Comparison of ENCODE assay signal across 10 cellular contexts in the genomic region with DNA sequence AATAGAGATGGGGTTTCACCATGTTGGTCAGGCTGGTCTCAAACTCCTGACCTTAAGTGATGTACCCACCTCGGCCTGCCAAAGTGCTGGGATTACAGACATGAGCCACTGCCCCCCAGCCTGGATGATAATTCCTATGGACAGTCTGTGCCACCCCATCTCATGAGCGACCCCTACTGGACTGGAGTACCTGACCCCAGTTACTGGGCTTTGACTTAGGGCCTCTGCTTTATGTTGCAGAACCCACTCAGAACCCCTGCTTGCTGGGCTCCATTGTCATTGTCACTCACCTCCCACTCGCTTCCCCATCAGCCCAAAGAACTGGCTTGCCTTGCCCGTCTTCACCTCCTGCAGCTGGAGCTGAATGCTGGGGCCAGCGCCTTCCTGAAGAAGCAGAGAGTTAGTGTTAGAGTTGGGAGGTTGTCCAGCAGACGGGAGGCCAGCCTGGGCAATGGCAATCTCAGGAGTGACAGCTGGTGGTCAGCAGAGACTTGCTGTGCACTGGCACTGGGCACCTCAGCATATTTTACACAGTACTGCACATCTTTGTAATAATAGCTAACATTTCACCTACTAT. TPM values are rescaled to one million over a fixed set of nuclear protein-coding genes. Genes with fewer than 3 reads are reported as not detected.
DNase-seq lines count a peak whose midpoint lies in the region; ATAC-seq, FAIRE-seq and TF ChIP-seq lines count a peak whose summit lies in the region.
"Had no signal": no experiment of that assay in that cellular context is flagged by ENCODE, and none has a peak within 500 bp of the region (broad histone marks: within the 10 kb centered on the region; RNA-seq: fewer than 3 reads in every experiment).

No MANE protein-coding gene starts in this region.

- CTCF ChIA-PET in Panc1 (lab: Charles Lee), result interaction anchor here (0.6 kb wide), 1 partner anchor 468 kb away, joined by 14 read pairs; no protein-coding TSS in a partner anchor

- H3K27me3 ChIP-seq in Panc1 (ENCODE audit: control insufficient read depth, insufficient read depth, low read length), result no peaks in the 10 kb centered on the region
- H3K27me3 ChIP-seq in small intestine (ENCODE audit: control insufficient read depth in 2 of 2, insufficient read depth in 2 of 2, low read length in 2 of 2), result no peaks in the 10 kb centered on the region
- H3K27me3 ChIP-seq: vagina had no signal

- no peaks in the 10 kb centered on the region for H3K36me3 ChIP-seq in Panc1 (ENCODE audit: control insufficient read depth, insufficient read depth, low read length)
- H3K36me3 ChIP-seq in small intestine (ENCODE audit: control insufficient read depth in 2 of 2, insufficient read depth in 2 of 2, low read length in 2 of 2), result no peaks in the 10 kb centered on the region

- H3K9me3 ChIP-seq in Panc1 (ENCODE audit: control insufficient read depth, insufficient read depth, low read depth, low read length) (no peaks in the 10 kb centered on the region), small intestine (ENCODE audit: control insufficient read depth, low read depth) (no peaks in the 10 kb centered on the region)
- H3K9me3 ChIP-seq: vagina had no signal

- peak overlapping the region in 1 of 2 donors; percentile 2 for H3K27ac Mint-ChIP-seq in stimulated activated naive CD8-positive, alpha-beta T cell treated with anti-CD3 and anti-CD28 coated beads, Interleukin-15, amount 100 ng/mL, for 72 hours
- H3K27ac Mint-ChIP-seq: activated T-helper 1 cell treated with anti-CD3 and anti-CD28 coated beads, Interleukin-12 subunit alpha, Interleukin-12 subunit beta, Interleukin-2, Interleukin-4 antibody, amounts not matched to agents 30 ng/mL and 10 ng/mL and 1 ng/mL, durations not matched to agents 14 hours and 24 hours and 36 hours had no signal

- no peak for FAIRE-seq in small intestine (lab: Jason Lieb, UNC)

- H3K4me1 ChIP-seq in Panc1 (ENCODE audit: control insufficient read depth, insufficient read depth, low read length) (no peaks in the 10 kb centered on the region), small intestine (ENCODE audit: control insufficient read depth in 2 of 2, insufficient read depth in 1 of 2, low read depth in 1 of 2, low read length in 1 of 2) (no peaks in the 10 kb centered on the region)
- H3K4me1 ChIP-seq: vagina had no signal

- WGBS in small intestine, 3 donors, result 81 to 92% (median 88%) methylated on average over 6 of the region's 6 CpGs

- H3K4me3 Mint-ChIP-seq in stimulated activated naive CD8-positive, alpha-beta T cell treated with anti-CD3 and anti-CD28 coated beads, Interleukin-15, amount 100 ng/mL, for 72 hours, result no peak overlapping the region
- H3K4me3 Mint-ChIP-seq: activated T-helper 1 cell treated with anti-CD3 and anti-CD28 coated beads, Interleukin-12 subunit alpha, Interleukin-12 subunit beta, Interleukin-2, Interleukin-4 antibody, amounts not matched to agents 30 ng/mL and 10 ng/mL and 1 ng/mL, durations not matched to agents 14 hours and 24 hours and 36 hours had no signal

- H3K4me3 ChIP-seq in Panc1 (ENCODE audit: low read depth in 2 of 2, low read length in 2 of 2) (no peak overlapping the region), epithelial cell of proximal tubule (ENCODE audit: low read depth, low read length) (no peak overlapping the region), small intestine (ENCODE audit: low read depth in 1 of 2, low read length in 2 of 2) (no peak overlapping the region)
- H3K4me3 ChIP-seq: vagina had no signal

- no peaks in the 10 kb centered on the region for H3K27me3 Mint-ChIP-seq in stimulated activated naive CD8-positive, alpha-beta T cell treated with anti-CD3 and anti-CD28 coated beads, Interleukin-15, amount 100 ng/mL, for 72 hours

- no peak for ATAC-seq in stimulated activated naive CD8-positive, alpha-beta T cell treated with anti-CD3 and anti-CD28 coated beads, Interleukin-15, Interleukin-2, amounts not matched to agents 100 U/mL and 50 U/mL, for 24 hours
- ATAC-seq in stimulated activated naive CD8-positive, alpha-beta T cell treated with anti-CD3 and anti-CD28 coated beads, Interleukin-15, amount 100 ng/mL, for 72 hours, result no peak
- ATAC-seq in Panc1 (peak; percentile 63; the same call in 1 of the 2 replicates), GM21390 (IDR thresholded peaks at IDR 0.05; ENCODE audit: unreplicated experiment) (no peak), HG03432 (IDR thresholded peaks at IDR 0.05; ENCODE audit: unreplicated experiment) (no peak)

- POLR2A ChIA-PET in Panc1 (lab: Charles Lee), result no interaction called here

- intact Hi-C loops in Panc1 (cut with micrococcal nuclease; ENCODE audit: unreplicated experiment), result loop anchor here (10.0 kb wide), 1 partner anchor 139 kb away; a partner anchor contains a TSS

- H3K27ac ChIP-seq in Panc1 (ENCODE audit: low read length) (no peak overlapping the region), small intestine (ENCODE audit: low read depth in 1 of 2, low read length in 1 of 2) (no peak overlapping the region)
- H3K27ac ChIP-seq: vagina had no signal

- no TSS peak for BruUV-seq in Panc1 (replicated peaks; lab: Mats Ljungman, UMichigan)

- TF ChIP-seq CTCF in Panc1 (IDR thresholded peaks at IDR 0.05), result peak; percentile 84
- peak; percentile 64 for TF ChIP-seq CTCF in epithelial cell of proximal tubule (conservative IDR thresholded peaks at IDR 0.05; ENCODE audit: low read depth, low read length)

- in situ Hi-C loops in Panc1 (cut with HindIII; ENCODE audit: low pct_unique_long_range_greater_than_20kb, low sequenced_read_pairs), result no loop called here

- no peaks in the 10 kb centered on the region for H3K9me3 Mint-ChIP-seq in stimulated activated naive CD8-positive, alpha-beta T cell treated with anti-CD3 and anti-CD28 coated beads, Interleukin-15, amount 100 ng/mL, for 72 hours
- H3K9me3 Mint-ChIP-seq: activated T-helper 1 cell treated with anti-CD3 and anti-CD28 coated beads, Interleukin-12 subunit alpha, Interleukin-12 subunit beta, Interleukin-2, Interleukin-4 antibody, amounts not matched to agents 30 ng/mL and 10 ng/mL and 1 ng/mL, durations not matched to agents 14 hours and 24 hours and 36 hours had no signal

- peak; percentile 50 for DNase-seq in stimulated activated naive CD8-positive, alpha-beta T cell treated with anti-CD3 and anti-CD28 coated beads, Interleukin-15, Interleukin-2, amounts not matched to agents 100 U/mL and 50 U/mL, for 24 hours
- no peak for DNase-seq in stimulated activated naive CD8-positive, alpha-beta T cell treated with anti-CD3 and anti-CD28 coated beads, Interleukin-15, amount 100 ng/mL, for 72 hours
- DNase-seq in Panc1 (ENCODE audit: low read depth, low spot score), result no peak
- DNase-seq in epithelial cell of proximal tubule (ENCODE audit: low read depth), result no peak
- no peak for DNase-seq in small intestine
- DNase-seq in hepatic stellate cell (ENCODE audit: low spot score), result no peak

- peaks cover 7% of the 10 kb centered on the region for H3K4me1 Mint-ChIP-seq in stimulated activated naive CD8-positive, alpha-beta T cell treated with anti-CD3 and anti-CD28 coated beads, Interleukin-15, amount 100 ng/mL, for 72 hours

RNA-seq across cellular contexts. Expression of a gene that starts 4.0 kb away (rescaled TPM):
- not detected for total RNA-seq in Panc1 (2021; ENCODE audit: unreplicated experiment)
- not detected for polyA plus RNA-seq in Panc1 (2012; ENCODE audit: insufficient read length)
- not detected in 2 replicates for total RNA-seq in epithelial cell of proximal tubule
- polyA plus RNA-seq in small intestine, result not detected
- total RNA-seq: activated T-helper 1 cell treated with anti-CD3 and anti-CD28 coated beads, Interleukin-12 subunit alpha, Interleukin-12 subunit beta, Interleukin-2, Interleukin-4 antibody, amounts not matched to agents 30 ng/mL and 10 ng/mL and 1 ng/mL, durations not matched to agents 14 hours and 24 hours and 36 hours; vagina had no signal

RNA-seq across cellular contexts. Expression of a gene that starts 55.4 kb away (rescaled TPM):
- total RNA-seq in Panc1 (2021; ENCODE audit: unreplicated experiment) (69.0 TPM), epithelial cell of proximal tubule (20.4 and 20.9 TPM in 2 replicates)
- polyA plus RNA-seq in Panc1 (2012; ENCODE audit: insufficient read length), result 25.1 TPM
- polyA plus RNA-seq in small intestine, result 10 to 100 TPM in 1 of 3 donors, 1 to 10 TPM in 2; 5.7 to 12.5 (median 6.0) TPM
